ENCODE assay signal across 31 cellular contexts in genomic region chr7:85927226-85927625, GRCh38.
"Had no signal": no experiment of that assay in that cellular context is flagged by ENCODE, and none has a peak within 500 bp of the region (broad histone marks: within the 10 kb centered on the region; RNA-seq: fewer than 3 reads in every experiment).

No MANE protein-coding gene starts in this region.

- H3K4me3 ChIP-seq: coronary artery, esophagus muscularis mucosa, gastroesophageal sphincter, heart right ventricle, left lung, ovary, psoas muscle, sigmoid colon, skin epidermis, spleen, testis, tibial artery had no signal

- H3K27me3 Mint-ChIP-seq: stimulated activated memory B cell treated with anti-CD40 and anti-IgM and Interleukin-4, amounts not matched to agents 10 μg/mL and 1 μg/mL and 100 μg/mL, for 72 hours; type B pancreatic cell had no signal

- ATAC-seq: foreskin keratinocyte; gastroesophageal sphincter; heart right ventricle; left cardiac atrium; left lung; natural killer cell; psoas muscle; right cardiac atrium; stimulated activated memory B cell treated with anti-CD40 and anti-IgM and Interleukin-4, amounts not matched to agents 10 μg/mL and 1 μg/mL and 100 μg/mL, for 72 hours; stimulated activated naive CD8-positive, alpha-beta T cell treated with anti-CD3 and anti-CD28 coated beads, Interleukin-15, Interleukin-2, amounts not matched to agents 100 U/mL and 50 U/mL, for 24 hours had no signal

- H3K9me3 ChIP-seq: ovary, psoas muscle, testis had no signal

- H3K4me1 Mint-ChIP-seq: natural killer cell; stimulated activated memory B cell treated with anti-CD40 and anti-IgM and Interleukin-4, amounts not matched to agents 10 μg/mL and 1 μg/mL and 100 μg/mL, for 72 hours had no signal

- H3K27ac ChIP-seq: coronary artery, esophagus muscularis mucosa, foreskin keratinocyte, gastroesophageal sphincter, heart right ventricle, left lung, ovary, psoas muscle, sigmoid colon, skin epidermis, spleen, testis, tibial artery had no signal

- FAIRE-seq: endothelial cell of umbilical vein, islet of Langerhans had no signal

- H3K27me3 ChIP-seq: esophagus muscularis mucosa, foreskin keratinocyte, gastroesophageal sphincter, heart right ventricle, left lung, ovary, sigmoid colon, spleen, testis, tibial artery had no signal

- H3K27ac Mint-ChIP-seq: natural killer cell; stimulated activated memory B cell treated with anti-CD40 and anti-IgM and Interleukin-4, amounts not matched to agents 10 μg/mL and 1 μg/mL and 100 μg/mL, for 72 hours; type B pancreatic cell had no signal

- H3K4me3 Mint-ChIP-seq: natural killer cell; stimulated activated memory B cell treated with anti-CD40 and anti-IgM and Interleukin-4, amounts not matched to agents 10 μg/mL and 1 μg/mL and 100 μg/mL, for 72 hours; type B pancreatic cell had no signal

- DNase-seq: dermis blood vessel endothelial cell; effector memory CD4-positive, alpha-beta T cell; foreskin keratinocyte; glutamatergic neuron; heart right ventricle; hippocampal formation; left cardiac atrium; left lung; mammary epithelial cell; mesendoderm; natural killer cell; occipital lobe; ovary; posterior cingulate gyrus; psoas muscle; right cardiac atrium; sigmoid colon; spleen; stimulated activated CD4-positive, alpha-beta T cell treated with anti-CD3 and anti-CD28 coated beads, Interleukin-4, amount 100 ng/mL, for 4 hours; stimulated activated naive CD8-positive, alpha-beta T cell treated with anti-CD3 and anti-CD28 coated beads, Interleukin-15, Interleukin-2, amounts not matched to agents 100 U/mL and 50 U/mL, for 24 hours; substantia nigra; testis; tibial artery had no signal

- H3K36me3 Mint-ChIP-seq: stimulated activated memory B cell treated with anti-CD40 and anti-IgM and Interleukin-4, amounts not matched to agents 10 μg/mL and 1 μg/mL and 100 μg/mL, for 72 hours; type B pancreatic cell had no signal
